11 cellular contexts compared by ENCODE assay signal in genomic region chr3:135784557-135784956, GRCh38.
DNase-seq lines count a peak whose midpoint lies in the region; ATAC-seq and TF ChIP-seq lines count a peak whose summit lies in the region.
"Had no signal": no experiment of that assay in that cellular context is flagged by ENCODE, and none has a peak within 500 bp of the region (broad histone marks: within the 10 kb centered on the region; RNA-seq: fewer than 3 reads in every experiment).

No MANE protein-coding gene starts in this region.

- H3K27me3 ChIP-seq in sigmoid colon (peaks cover 0 to 14% (median 0%) of the 10 kb centered on the region in 3 donors), heart left ventricle (no peaks in the 10 kb centered on the region)
- H3K27me3 ChIP-seq: BLaER1 treated with 17β-estradiol and CSF1 and Interleukin-3, amounts not matched to agents 10 nM and 100 nM; esophagus squamous epithelium had no signal

- H3K9me3 ChIP-seq in sigmoid colon (no peaks in the 10 kb centered on the region), heart left ventricle (no peaks in the 10 kb centered on the region)
- H3K9me3 ChIP-seq: BLaER1 treated with 17β-estradiol and CSF1 and Interleukin-3, amounts not matched to agents 10 nM and 100 nM; esophagus squamous epithelium had no signal

- intact Hi-C loops in sigmoid colon (cut with DNase I), result no loop called here
- intact Hi-C loops in heart left ventricle (cut with DNase I), result no loop called here

- TF ChIP-seq POLR2A in sigmoid colon (IDR thresholded peaks at IDR 0.05), result no peak
- no peak for TF ChIP-seq POLR2A in heart left ventricle (IDR thresholded peaks at IDR 0.05)

- no peak for TF ChIP-seq EP300 in sigmoid colon (IDR thresholded peaks at IDR 0.05)

- TF ChIP-seq CTCF in sigmoid colon (IDR thresholded peaks at IDR 0.05), result no peak
- TF ChIP-seq CTCF in heart left ventricle (IDR thresholded peaks at IDR 0.05), result no peak

- 38 to 43% methylated on average over 1 of the region's 1 CpG for WGBS in sigmoid colon, 2 donors
- 64 to 76% (median 69%) methylated on average over 1 of the region's 1 CpG for WGBS in heart left ventricle, 4 donors

- H3K27ac ChIP-seq in sigmoid colon, result no peak overlapping the region
- H3K27ac ChIP-seq in heart left ventricle, result no peak overlapping the region
- H3K27ac ChIP-seq: esophagus squamous epithelium had no signal

- peak; percentile 43 for DNase-seq in germinal center (ENCODE audit: low spot score)
- DNase-seq in activated CD8-positive, alpha-beta memory T cell treated with anti-CD3 and anti-CD28 coated beads, Interleukin-2, amount 50 U/mL, for 4 hours, result no peak
- DNase-seq in COLO668 (lab: John Stamatoyannopoulos, UW; ENCODE audit: unreplicated experiment), result no peak
- DNase-seq in sigmoid colon, result no peak
- DNase-seq in heart left ventricle, result no peak
- DNase-seq: esophagus squamous epithelium, NCI-H1048 had no signal

- H3K4me3 ChIP-seq in sigmoid colon (no peak overlapping the region), heart left ventricle (no peak overlapping the region)
- H3K4me3 ChIP-seq: BLaER1 treated with 17β-estradiol and CSF1 and Interleukin-3, amounts not matched to agents 10 nM and 100 nM; esophagus squamous epithelium had no signal

- no peaks in the 10 kb centered on the region for H3K36me3 ChIP-seq in sigmoid colon
- H3K36me3 ChIP-seq in heart left ventricle, result no peaks in the 10 kb centered on the region
- H3K36me3 ChIP-seq: BLaER1 treated with 17β-estradiol and CSF1 and Interleukin-3, amounts not matched to agents 10 nM and 100 nM; esophagus squamous epithelium had no signal

- H3K4me1 ChIP-seq in sigmoid colon (no peaks in the 10 kb centered on the region), heart left ventricle (no peaks in the 10 kb centered on the region)
- H3K4me1 ChIP-seq: esophagus squamous epithelium had no signal

- ATAC-seq in GM18511 (IDR thresholded peaks at IDR 0.05; ENCODE audit: unreplicated experiment) (peak; percentile 96), GM21619 (IDR thresholded peaks at IDR 0.05; ENCODE audit: unreplicated experiment) (peak; percentile 76), HG03469 (IDR thresholded peaks at IDR 0.05; ENCODE audit: unreplicated experiment) (peak; percentile 96), heart left ventricle (no peak)

Comparison
In these comparisons a context has a peak if more than half of its experiments do, and no peak if none do; other contexts are left out.
1. ATAC-seq: peak in GM18511 (single experiment), GM21619 (single experiment) and HG03469 (single experiment); none in heart left ventricle (0 of 4).